16 cellular contexts compared by ENCODE assay signal in the genomic region with DNA sequence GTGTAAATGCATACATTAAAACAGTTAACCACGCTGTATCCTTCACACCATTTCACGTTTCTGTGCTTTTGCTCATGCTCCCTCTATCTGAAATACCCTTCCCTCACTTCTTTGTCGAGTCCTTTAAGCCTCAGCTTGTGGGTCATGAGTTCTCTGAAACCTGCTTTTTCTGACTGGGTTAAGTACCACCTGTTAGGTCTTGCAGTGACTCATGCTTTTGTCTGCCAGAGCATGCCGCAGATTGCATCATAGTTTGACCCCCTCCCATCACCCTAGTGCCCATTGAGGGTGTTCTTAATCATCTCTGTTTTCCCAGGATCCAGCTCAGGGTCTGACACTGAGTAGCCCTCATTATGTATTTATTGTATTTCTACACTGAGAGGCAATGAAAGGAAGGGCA.
A peak's percentile ranks its signal among the peaks of the same experiment; 100 is the strongest.
DNase-seq lines count a peak whose midpoint lies in the region; ATAC-seq and TF ChIP-seq lines count a peak whose summit lies in the region.
"Had no signal": no experiment of that assay in that cellular context is flagged by ENCODE, and none has a peak within 500 bp of the region (broad histone marks: within the 10 kb centered on the region; RNA-seq: fewer than 3 reads in every experiment).

No MANE protein-coding gene starts in this region.

- H3K36me3 Mint-ChIP-seq in endodermal cell (ENCODE audit: low read depth) = no peaks in the 10 kb centered on the region
- H3K36me3 Mint-ChIP-seq in stimulated activated naive B cell treated with anti-CD40 and anti-IgM and Interleukin-4, amounts not matched to agents 10 μg/mL and 1 μg/mL and 100 μg/mL, for 72 hours = no peaks in the 10 kb centered on the region

- H3K27ac Mint-ChIP-seq in endodermal cell = no peak overlapping the region
- H3K27ac Mint-ChIP-seq in stimulated activated naive B cell treated with anti-CD40 and anti-IgM and Interleukin-4, amounts not matched to agents 10 μg/mL and 1 μg/mL and 100 μg/mL, for 72 hours = no peak overlapping the region
- H3K27ac Mint-ChIP-seq: activated T-cell treated with anti-CD3 and anti-CD28 coated beads, Interleukin-2, amount 50 U/mL, for 72 hours had no signal

- no peak for TF ChIP-seq CTCF in endodermal cell (conservative IDR thresholded peaks at IDR 0.05)
- TF ChIP-seq CTCF in GM10248 (IDR thresholded peaks at IDR 0.05; ENCODE audit: control extremely low read depth, extremely low read depth, low read depth, missing control alignments) = no peak

- peak; percentile 96 for DNase-seq in DMS153 treated with DMSO at 0.1 percent for 48 hours (lab: John Stamatoyannopoulos, UW; ENCODE audit: unreplicated experiment)
- DNase-seq in NCI-H1105 treated with DMSO at 0.1 percent for 48 hours (lab: John Stamatoyannopoulos, UW) = peak; percentile 73
- DNase-seq in NCI-H510A treated with DMSO at 0.1 percent for 48 hours (lab: John Stamatoyannopoulos, UW) = peak; percentile 71
- DNase-seq in endodermal cell = peak; percentile 63
- DNase-seq in stimulated activated naive B cell treated with anti-CD40 and anti-IgM and Interleukin-4, amounts not matched to agents 10 μg/mL and 1 μg/mL and 100 μg/mL, for 72 hours = no peak
- no peak for DNase-seq in GM10248 (ENCODE audit: extremely low spot score)
- no peak for DNase-seq in SW 1271 (lab: John Stamatoyannopoulos, UW)
- DNase-seq: activated CD4-positive, alpha-beta T cell treated with anti-CD3 and anti-CD28 coated beads, Interleukin-2, amount 50 U/mL, for 1 hour; activated T-cell treated with anti-CD3 and anti-CD28 coated beads, Interleukin-2, amount 50 U/mL, for 72 hours; DND-41; erythroblast; heart left ventricle; NCI-H1694 had no signal

- ATAC-seq in stimulated activated naive B cell treated with anti-CD40 and anti-IgM and Interleukin-4, amounts not matched to agents 10 μg/mL and 1 μg/mL and 100 μg/mL, for 72 hours (replicated peaks) = no peak
- ATAC-seq in HG02981 (IDR thresholded peaks at IDR 0.05; ENCODE audit: unreplicated experiment) = no peak
- ATAC-seq: activated T-cell treated with anti-CD3 and anti-CD28 coated beads, Interleukin-2, amount 50 U/mL, for 72 hours; heart left ventricle had no signal

- WGBS in endodermal cell (ENCODE audit: insufficient coverage in 1 of 2, insufficient read length in 1 of 2), 2 experiments = 73 to 80% methylated on average over 4 of the region's 4 CpGs

- no peak overlapping the region for H3K4me3 Mint-ChIP-seq in endodermal cell
- H3K4me3 Mint-ChIP-seq in stimulated activated naive B cell treated with anti-CD40 and anti-IgM and Interleukin-4, amounts not matched to agents 10 μg/mL and 1 μg/mL and 100 μg/mL, for 72 hours = no peak overlapping the region
- H3K4me3 Mint-ChIP-seq: activated T-cell treated with anti-CD3 and anti-CD28 coated beads, Interleukin-2, amount 50 U/mL, for 72 hours had no signal

- no peak overlapping the region for H3K27ac ChIP-seq in endodermal cell (ENCODE audit: low read depth, low read length)
- H3K27ac ChIP-seq: heart left ventricle, parathyroid adenoma, thoracic aorta had no signal

- POLR2A ChIA-PET in GM10248 (lab: Yijun Ruan, JAX) = no interaction called here

- H3K9me3 ChIP-seq in endodermal cell (ENCODE audit: control insufficient read depth, low read length) = peaks cover 4% of the 10 kb centered on the region
- H3K9me3 ChIP-seq: heart left ventricle, thoracic aorta had no signal

- H3K4me1 Mint-ChIP-seq in endodermal cell = peaks cover 5% of the 10 kb centered on the region
- H3K4me1 Mint-ChIP-seq in stimulated activated naive B cell treated with anti-CD40 and anti-IgM and Interleukin-4, amounts not matched to agents 10 μg/mL and 1 μg/mL and 100 μg/mL, for 72 hours = no peaks in the 10 kb centered on the region

- CTCF ChIA-PET in GM10248 (lab: Yijun Ruan, JAX) = no interaction called here

- H3K36me3 ChIP-seq in endodermal cell (ENCODE audit: control insufficient read depth, insufficient read depth, low read length) = no peaks in the 10 kb centered on the region
- H3K36me3 ChIP-seq: heart left ventricle, thoracic aorta had no signal

- no peak overlapping the region for H3K9ac ChIP-seq in endodermal cell (ENCODE audit: extremely low read depth, low read length, poor library complexity, severe bottlenecking)
- H3K9ac ChIP-seq: parathyroid adenoma had no signal

- H3K9me3 Mint-ChIP-seq in endodermal cell = no peaks in the 10 kb centered on the region
- peaks cover 3 to 4% of the 10 kb centered on the region in 2 donors for H3K9me3 Mint-ChIP-seq in stimulated activated naive B cell treated with anti-CD40 and anti-IgM and Interleukin-4, amounts not matched to agents 10 μg/mL and 1 μg/mL and 100 μg/mL, for 72 hours

- H3K27me3 ChIP-seq in endodermal cell (ENCODE audit: control insufficient read depth, insufficient read depth, low read length, poor library complexity, severe bottlenecking) = peaks cover 28% of the 10 kb centered on the region
- H3K27me3 ChIP-seq: heart left ventricle had no signal

- H3K27me3 Mint-ChIP-seq in endodermal cell (ENCODE audit: insufficient read depth) = peaks cover 18% of the 10 kb centered on the region
- H3K27me3 Mint-ChIP-seq in stimulated activated naive B cell treated with anti-CD40 and anti-IgM and Interleukin-4, amounts not matched to agents 10 μg/mL and 1 μg/mL and 100 μg/mL, for 72 hours = no peaks in the 10 kb centered on the region

- H3K4me1 ChIP-seq in endodermal cell (ENCODE audit: control insufficient read depth, insufficient read depth, low read length) = no peaks in the 10 kb centered on the region
- H3K4me1 ChIP-seq: heart left ventricle, parathyroid adenoma had no signal

- H3K4me3 ChIP-seq in endodermal cell (ENCODE audit: low read length) = no peak overlapping the region
- H3K4me3 ChIP-seq: heart left ventricle, thoracic aorta had no signal

Comparison
In these comparisons a context has a peak if more than half of its experiments do, and no peak if none do; other contexts are left out.
1. DNase-seq: peak in DMS153 treated with DMSO at 0.1 percent for 48 hours (single experiment), NCI-H1105 treated with DMSO at 0.1 percent for 48 hours (single experiment), NCI-H510A treated with DMSO at 0.1 percent for 48 hours (single experiment) and endodermal cell (single experiment); none in stimulated activated naive B cell treated with anti-CD40 and anti-IgM and Interleukin-4, amounts not matched to agents 10 μg/mL and 1 μg/mL and 100 μg/mL, for 72 hours (single experiment), GM10248 (single experiment) and SW 1271 (0 of 2).